ENCODE assay signal across 6 cellular contexts in the genomic region with DNA sequence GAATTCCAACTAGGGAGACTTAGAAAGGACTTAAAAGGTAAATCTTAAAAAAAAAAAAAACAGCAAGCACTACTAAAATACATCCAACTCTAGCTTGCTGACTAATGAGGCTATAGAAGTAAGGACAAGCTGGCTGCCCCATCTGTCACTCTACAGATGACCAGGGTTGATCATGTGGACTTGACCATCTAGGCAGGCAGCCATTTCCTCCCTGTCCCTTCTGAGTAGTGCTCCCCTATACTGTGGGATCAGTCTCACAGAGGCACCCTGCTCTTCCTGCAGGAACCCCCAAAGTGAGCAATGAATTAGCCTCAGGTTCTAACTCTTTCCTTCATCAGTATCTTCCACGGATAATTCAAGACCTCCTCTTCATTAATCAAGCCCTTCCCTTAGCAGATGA. TPM values are rescaled to one million over a fixed set of nuclear protein-coding genes. Genes with fewer than 3 reads are reported as not detected.
"Had no signal": no experiment of that assay in that cellular context is flagged by ENCODE, and none has a peak within 500 bp of the region (broad histone marks: within the 10 kb centered on the region; RNA-seq: fewer than 3 reads in every experiment).

No MANE protein-coding gene starts in this region.

- DNase-seq: H9, HCEC 1CT, IMR-90 had no signal

- H3K4me3 ChIP-seq: GM23338, K562 had no signal

RNA-seq across cellular contexts. Expression of a gene that starts 12.3 kb away (rescaled TPM):
- total RNA-seq: HT-29 had no signal
